Comparison of ENCODE assay signal across 1 cellular context in the genomic region with DNA sequence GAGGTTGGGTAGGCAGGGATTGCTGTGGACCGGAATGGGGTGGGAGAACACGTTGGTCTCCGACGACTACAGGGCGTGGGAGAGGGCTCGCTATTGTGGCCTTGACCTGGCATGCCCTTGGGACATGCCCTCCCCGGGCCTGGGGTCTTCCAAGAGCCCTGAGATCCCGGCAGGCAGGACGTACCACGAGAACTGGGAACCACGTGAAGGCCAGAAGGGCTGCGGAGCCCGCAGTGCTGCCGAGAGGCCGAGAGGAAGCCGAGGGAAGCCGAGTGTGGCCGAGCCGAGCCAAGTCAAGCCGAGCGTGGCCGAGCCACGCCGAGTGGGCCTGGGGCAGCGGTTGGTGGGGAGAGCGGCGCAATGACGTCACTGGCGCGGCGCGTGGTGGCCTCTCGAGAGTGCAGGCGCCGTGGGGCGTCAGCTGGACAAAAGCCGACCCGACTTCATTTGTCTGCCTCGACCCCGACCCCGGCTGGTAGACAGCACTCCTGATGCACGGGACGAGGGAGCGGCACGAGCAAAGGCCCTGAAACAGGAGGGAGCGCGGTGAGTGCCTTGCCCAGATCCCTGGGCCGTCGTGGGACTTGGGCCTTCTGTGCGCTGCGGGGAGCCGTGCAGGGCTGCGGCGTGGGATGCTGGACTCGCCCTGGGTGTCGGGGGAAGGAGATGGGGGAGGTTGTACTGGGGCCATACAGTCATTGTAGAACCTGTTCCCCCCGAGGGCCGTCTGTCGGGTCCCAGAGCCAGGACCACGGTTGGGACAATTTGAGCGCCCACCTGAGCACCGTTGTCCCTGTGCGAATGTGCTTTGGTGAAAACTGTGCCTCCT.
A peak's percentile ranks its signal among the peaks of the same experiment; 100 is the strongest.
TF ChIP-seq lines count a peak whose summit lies in the region.

No MANE protein-coding gene starts in this region.

TF ChIP-seq in HepG2, 621 proteins besides CTCF, POLR2A, EP300 and RAD21 (continued from another document):
- TF ChIP-seq, protein P1, sequence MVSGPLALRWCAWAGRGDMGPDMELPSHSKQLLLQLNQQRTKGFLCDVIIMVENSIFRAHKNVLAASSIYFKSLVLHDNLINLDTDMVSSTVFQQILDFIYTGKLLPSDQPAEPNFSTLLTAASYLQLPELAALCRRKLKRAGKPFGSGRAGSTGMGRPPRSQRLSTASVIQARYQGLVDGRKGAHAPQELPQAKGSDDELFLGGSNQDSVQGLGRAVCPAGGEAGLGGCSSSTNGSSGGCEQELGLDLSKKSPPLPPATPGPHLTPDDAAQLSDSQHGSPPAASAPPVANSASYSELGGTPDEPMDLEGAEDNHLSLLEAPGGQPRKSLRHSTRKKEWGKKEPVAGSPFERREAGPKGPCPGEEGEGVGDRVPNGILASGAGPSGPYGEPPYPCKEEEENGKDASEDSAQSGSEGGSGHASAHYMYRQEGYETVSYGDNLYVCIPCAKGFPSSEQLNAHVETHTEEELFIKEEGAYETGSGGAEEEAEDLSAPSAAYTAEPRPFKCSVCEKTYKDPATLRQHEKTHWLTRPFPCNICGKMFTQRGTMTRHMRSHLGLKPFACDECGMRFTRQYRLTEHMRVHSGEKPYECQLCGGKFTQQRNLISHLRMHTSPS (CRISPR knock-in tag; IDR thresholded peaks at IDR 0.05; ENCODE audit: low read depth) = 0 out of 2 replicates have a peak, but pooled peaks have one; percentile 9
- TF ChIP-seq, protein P2, sequence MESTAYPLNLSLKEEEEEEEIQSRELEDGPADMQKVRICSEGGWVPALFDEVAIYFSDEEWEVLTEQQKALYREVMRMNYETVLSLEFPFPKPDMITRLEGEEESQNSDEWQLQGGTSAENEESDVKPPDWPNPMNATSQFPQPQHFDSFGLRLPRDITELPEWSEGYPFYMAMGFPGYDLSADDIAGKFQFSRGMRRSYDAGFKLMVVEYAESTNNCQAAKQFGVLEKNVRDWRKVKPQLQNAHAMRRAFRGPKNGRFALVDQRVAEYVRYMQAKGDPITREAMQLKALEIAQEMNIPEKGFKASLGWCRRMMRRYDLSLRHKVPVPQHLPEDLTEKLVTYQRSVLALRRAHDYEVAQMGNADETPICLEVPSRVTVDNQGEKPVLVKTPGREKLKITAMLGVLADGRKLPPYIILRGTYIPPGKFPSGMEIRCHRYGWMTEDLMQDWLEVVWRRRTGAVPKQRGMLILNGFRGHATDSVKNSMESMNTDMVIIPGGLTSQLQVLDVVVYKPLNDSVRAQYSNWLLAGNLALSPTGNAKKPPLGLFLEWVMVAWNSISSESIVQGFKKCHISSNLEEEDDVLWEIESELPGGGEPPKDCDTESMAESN (CRISPR knock-in tag; conservative IDR thresholded peaks at IDR 0.05) = no peak
- TF ChIP-seq, protein P3, sequence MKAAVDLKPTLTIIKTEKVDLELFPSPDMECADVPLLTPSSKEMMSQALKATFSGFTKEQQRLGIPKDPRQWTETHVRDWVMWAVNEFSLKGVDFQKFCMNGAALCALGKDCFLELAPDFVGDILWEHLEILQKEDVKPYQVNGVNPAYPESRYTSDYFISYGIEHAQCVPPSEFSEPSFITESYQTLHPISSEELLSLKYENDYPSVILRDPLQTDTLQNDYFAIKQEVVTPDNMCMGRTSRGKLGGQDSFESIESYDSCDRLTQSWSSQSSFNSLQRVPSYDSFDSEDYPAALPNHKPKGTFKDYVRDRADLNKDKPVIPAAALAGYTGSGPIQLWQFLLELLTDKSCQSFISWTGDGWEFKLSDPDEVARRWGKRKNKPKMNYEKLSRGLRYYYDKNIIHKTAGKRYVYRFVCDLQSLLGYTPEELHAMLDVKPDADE (CRISPR knock-in tag; IDR thresholded peaks at IDR 0.05) = no peak
- no peak for TF ChIP-seq ZNF430 (CRISPR knock-in tag; IDR thresholded peaks at IDR 0.05)
- TF ChIP-seq RFXAP (CRISPR knock-in tag; IDR thresholded peaks at IDR 0.05; ENCODE audit: borderline replicate concordance) = no peak
- TF ChIP-seq RBFOX2 (IDR thresholded peaks at IDR 0.05; ENCODE audit: low read depth, low read length) = 0 out of 2 replicates have a peak, but pooled peaks have one; percentile 14
- TF ChIP-seq ZNF737 (CRISPR knock-in tag; IDR thresholded peaks at IDR 0.05; ENCODE audit: borderline replicate concordance) = no peak; the same call in 1 of the 2 replicates
- TF ChIP-seq, protein P4, sequence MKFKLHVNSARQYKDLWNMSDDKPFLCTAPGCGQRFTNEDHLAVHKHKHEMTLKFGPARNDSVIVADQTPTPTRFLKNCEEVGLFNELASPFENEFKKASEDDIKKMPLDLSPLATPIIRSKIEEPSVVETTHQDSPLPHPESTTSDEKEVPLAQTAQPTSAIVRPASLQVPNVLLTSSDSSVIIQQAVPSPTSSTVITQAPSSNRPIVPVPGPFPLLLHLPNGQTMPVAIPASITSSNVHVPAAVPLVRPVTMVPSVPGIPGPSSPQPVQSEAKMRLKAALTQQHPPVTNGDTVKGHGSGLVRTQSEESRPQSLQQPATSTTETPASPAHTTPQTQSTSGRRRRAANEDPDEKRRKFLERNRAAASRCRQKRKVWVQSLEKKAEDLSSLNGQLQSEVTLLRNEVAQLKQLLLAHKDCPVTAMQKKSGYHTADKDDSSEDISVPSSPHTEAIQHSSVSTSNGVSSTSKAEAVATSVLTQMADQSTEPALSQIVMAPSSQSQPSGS (CRISPR knock-in tag; IDR thresholded peaks at IDR 0.05) = no peak
- no peak for TF ChIP-seq ZNF670 (CRISPR knock-in tag; IDR thresholded peaks at IDR 0.05; ENCODE audit: borderline replicate concordance)
- no peak for TF ChIP-seq ZBTB20 (CRISPR knock-in tag; IDR thresholded peaks at IDR 0.05; ENCODE audit: borderline replicate concordance, low read depth)
- TF ChIP-seq ZNF274 (CRISPR knock-in tag; IDR thresholded peaks at IDR 0.05) = 0 out of 2 replicates have a peak, but pooled peaks have one; percentile 25
- TF ChIP-seq KMT2B (CRISPR knock-in tag; IDR thresholded peaks at IDR 0.05) = no peak
- TF ChIP-seq GATA4 (IDR thresholded peaks at IDR 0.05; ENCODE audit: borderline replicate concordance, low read depth) = no peak
- TF ChIP-seq ZNF572 (CRISPR knock-in tag; IDR thresholded peaks at IDR 0.05) = no peak
